Comparison of ENCODE assay signal across 36 cellular contexts in genomic region chr12:83472772-83473171, GRCh38.
A peak's percentile ranks its signal among the peaks of the same experiment; 100 is the strongest.
DNase-seq lines count a peak whose midpoint lies in the region; ATAC-seq, FAIRE-seq and TF ChIP-seq lines count a peak whose summit lies in the region.
"Had no signal": no experiment of that assay in that cellular context is flagged by ENCODE, and none has a peak within 500 bp of the region (broad histone marks: within the 10 kb centered on the region; RNA-seq: fewer than 3 reads in every experiment).

No MANE protein-coding gene starts in this region.

- in situ Hi-C loops in GM23248 (cut with MboI), result no loop called here

- no peak for TF ChIP-seq CTCF in cardiac muscle cell (IDR thresholded peaks at IDR 0.05; ENCODE audit: low read depth, low read length)
- TF ChIP-seq CTCF in D721Med (IDR thresholded peaks at IDR 0.05; ENCODE audit: insufficient read depth, missing control alignments), result no peak

- H3K4me3 ChIP-seq in cardiac muscle cell (peak overlapping the region; percentile 39), GM23248 (no peak overlapping the region)
- H3K4me3 ChIP-seq: A549; BLaER1; BLaER1 treated with 17β-estradiol and CSF1 and Interleukin-3, amounts not matched to agents 10 nM and 100 nM had no signal

- H3K36me3 ChIP-seq in cardiac muscle cell (no peaks in the 10 kb centered on the region), GM23248 (ENCODE audit: low read depth) (no peaks in the 10 kb centered on the region)
- H3K36me3 ChIP-seq: BE2C; BLaER1; BLaER1 treated with 17β-estradiol and CSF1 and Interleukin-3, amounts not matched to agents 10 nM and 100 nM had no signal

- H3K9ac ChIP-seq in GM23248, result no peak overlapping the region
- H3K9ac ChIP-seq: BLaER1; BLaER1 treated with 17β-estradiol and CSF1 and Interleukin-3, amounts not matched to agents 10 nM and 100 nM had no signal

- no peaks in the 10 kb centered on the region for H3K36me3 Mint-ChIP-seq in activated naive CD4-positive, alpha-beta T cell treated with anti-CD3 and anti-CD28 coated beads, Interleukin-2, amount 50 U/mL, for 72 hours
- H3K36me3 Mint-ChIP-seq: CD14-positive monocyte; CD4-positive, alpha-beta memory T cell; CD4-positive, CD25-positive, alpha-beta regulatory T cell; CD8-positive, alpha-beta memory T cell; CD8-positive, alpha-beta T cell had no signal

- H4K20me1 ChIP-seq in GM23248 (ENCODE audit: insufficient read depth), result no peaks in the 10 kb centered on the region
- H4K20me1 ChIP-seq: BLaER1; BLaER1 treated with 17β-estradiol and CSF1 and Interleukin-3, amounts not matched to agents 10 nM and 100 nM had no signal

- H2AFZ ChIP-seq in GM23248, result no peak overlapping the region

- DNase-seq in cardiac muscle cell (ENCODE audit: low read depth in 1 of 2, low spot score in 1 of 2) (peak in 1 of 2 donors; percentile 45), left cardiac atrium (no peak), left ventricle myocardium superior (no peak), cardiac septum (ENCODE audit: low spot score) (no peak), D721Med (ENCODE audit: insufficient read length, low spot score) (no peak), OCI-M1 (lab: John Stamatoyannopoulos, UW) (peak; percentile 47), GM23248 (no peak)
- no peak for DNase-seq in activated naive CD4-positive, alpha-beta T cell treated with anti-CD3 and anti-CD28 coated beads, Interleukin-2, amount 50 U/mL, for 72 hours (ENCODE audit: low spot score in 2 of 2)
- DNase-seq: 8988T; ACHN; AML-193; BE2C; C1 segment of cervical spinal cord; Caco-2; Calu3; CD4-positive, alpha-beta memory T cell; CD4-positive, alpha-beta T cell; CD4-positive, CD25-positive, alpha-beta regulatory T cell; CD8-positive, alpha-beta memory T cell; CD8-positive, alpha-beta T cell; COR-L47; DMS 273 treated with DMSO at 0.1 percent for 48 hours; DMS153; DMS53; DMS79; DMS79 treated with DMSO at 0.1 percent for 48 hours; DND-41; EL had no signal

- 77 to 78% methylated on average over 3 of the region's 3 CpGs for WGBS in GM23248 (ENCODE audit: low coverage in 1 of 2, low lambda C conversion rate in 2 of 2, missing lambda C conversion rate in 2 of 2), 2 experiments

- no peaks in the 10 kb centered on the region for H3F3A ChIP-seq in GM23248 (ENCODE audit: insufficient read depth)

- peaks cover 0 to 4% of the 10 kb centered on the region in 2 donors for H3K9me3 Mint-ChIP-seq in activated naive CD4-positive, alpha-beta T cell treated with anti-CD3 and anti-CD28 coated beads, Interleukin-2, amount 50 U/mL, for 72 hours
- H3K9me3 Mint-ChIP-seq: CD4-positive, alpha-beta T cell had no signal

- H3K9me3 ChIP-seq in cardiac muscle cell (ENCODE audit: low read depth), result no peaks in the 10 kb centered on the region
- no peaks in the 10 kb centered on the region for H3K9me3 ChIP-seq in GM23248 (ENCODE audit: low read depth)
- H3K9me3 ChIP-seq: A549; BE2C; BLaER1; BLaER1 treated with 17β-estradiol and CSF1 and Interleukin-3, amounts not matched to agents 10 nM and 100 nM; Caco-2 had no signal

- FAIRE-seq in D721Med (lab: Jason Lieb, UNC), result peak; percentile 11
- FAIRE-seq: A204.1, A549 had no signal

- intact Hi-C loops in left cardiac atrium (cut with DNase I), result no loop called here
- intact Hi-C loops in left ventricle myocardium superior (cut with micrococcal nuclease), result no loop called here
- intact Hi-C loops in cardiac septum (cut with DNase I), result no loop called here

- ATAC-seq in left cardiac atrium, result no peak
- ATAC-seq in left ventricle myocardium superior, result peak; percentile 20
- no peak for ATAC-seq in activated naive CD4-positive, alpha-beta T cell treated with anti-CD3 and anti-CD28 coated beads, Interleukin-2, amount 50 U/mL, for 72 hours
- ATAC-seq: A549; CD8-positive, alpha-beta T cell had no signal

- H3K27me3 ChIP-seq in cardiac muscle cell, result no peaks in the 10 kb centered on the region
- H3K27me3 ChIP-seq in GM23248 (replicated peaks; ENCODE audit: insufficient read depth), result no peaks in the 10 kb centered on the region
- H3K27me3 ChIP-seq: BE2C; BLaER1; BLaER1 treated with 17β-estradiol and CSF1 and Interleukin-3, amounts not matched to agents 10 nM and 100 nM had no signal

- H3K4me1 ChIP-seq in cardiac muscle cell (ENCODE audit: low read depth), result peaks cover 62% of the 10 kb centered on the region
- no peaks in the 10 kb centered on the region for H3K4me1 ChIP-seq in GM23248 (ENCODE audit: insufficient read depth)
- H3K4me1 ChIP-seq: A549; BE2C; BLaER1; BLaER1 treated with 17β-estradiol and CSF1 and Interleukin-3, amounts not matched to agents 10 nM and 100 nM had no signal

- peak overlapping the region; percentile 75 for H3K27ac ChIP-seq in cardiac muscle cell
- no peak overlapping the region for H3K27ac ChIP-seq in GM23248
- H3K27ac ChIP-seq: 22Rv1; A549; BLaER1; BLaER1 treated with 17β-estradiol and CSF1 and Interleukin-3, amounts not matched to agents 10 nM and 100 nM; C4-2B had no signal

- no peaks in the 10 kb centered on the region for H3K79me2 ChIP-seq in GM23248 (ENCODE audit: insufficient read depth)

- no peak overlapping the region for H3K27ac Mint-ChIP-seq in activated naive CD4-positive, alpha-beta T cell treated with anti-CD3 and anti-CD28 coated beads, Interleukin-2, amount 50 U/mL, for 72 hours
- H3K27ac Mint-ChIP-seq: B cell; CD14-positive monocyte; CD4-positive, alpha-beta memory T cell; CD4-positive, alpha-beta T cell; CD4-positive, CD25-positive, alpha-beta regulatory T cell; CD8-positive, alpha-beta memory T cell; CD8-positive, alpha-beta T cell had no signal

- no peak overlapping the region for H3K4me2 ChIP-seq in GM23248 (ENCODE audit: unreplicated experiment)
- H3K4me2 ChIP-seq: A549; BLaER1; BLaER1 treated with 17β-estradiol and CSF1 and Interleukin-3, amounts not matched to agents 10 nM and 100 nM had no signal

- no peaks in the 10 kb centered on the region for H3K9me2 ChIP-seq in GM23248 (ENCODE audit: insufficient read depth)
